Comparison of ENCODE assay signal across 17 cellular contexts in the genomic region with DNA sequence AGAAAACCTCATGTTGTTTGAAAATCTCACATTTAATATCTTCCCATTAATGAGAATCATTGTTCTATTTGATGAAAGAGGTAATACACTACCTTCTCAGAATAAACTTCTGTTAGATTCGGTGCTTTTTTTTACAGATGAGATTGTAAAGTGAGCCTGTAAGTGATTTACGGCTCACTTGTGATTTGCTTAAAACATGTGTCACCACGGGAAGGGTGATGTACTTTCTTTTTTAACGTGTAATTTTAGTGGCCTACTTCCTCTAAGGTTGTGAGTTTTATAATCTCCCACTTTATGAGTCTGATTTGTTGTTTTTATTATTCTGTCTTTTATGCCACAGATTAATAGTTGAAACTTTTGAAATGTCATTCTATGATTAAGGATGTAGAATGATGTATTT. TPM values are rescaled to one million over a fixed set of nuclear protein-coding genes. Genes with fewer than 3 reads are reported as not detected.
DNase-seq lines count a peak whose midpoint lies in the region; ATAC-seq, FAIRE-seq and TF ChIP-seq lines count a peak whose summit lies in the region.
"Had no signal": no experiment of that assay in that cellular context is flagged by ENCODE, and none has a peak within 500 bp of the region (broad histone marks: within the 10 kb centered on the region; RNA-seq: fewer than 3 reads in every experiment).

No MANE protein-coding gene starts in this region.

- H3K9me3 ChIP-seq in Peyer's patch, result no peaks in the 10 kb centered on the region

- ATAC-seq in GM18909 (IDR thresholded peaks at IDR 0.05; ENCODE audit: poor library complexity, unreplicated experiment) (peak; percentile 50), GM21529 (IDR thresholded peaks at IDR 0.05; ENCODE audit: unreplicated experiment) (no peak), HG02840 (IDR thresholded peaks at IDR 0.05; ENCODE audit: low FRiP score, unreplicated experiment) (no peak)

- H3K27ac ChIP-seq in Peyer's patch (no peak overlapping the region), caudate nucleus (ENCODE audit: low read depth, low read length) (no peak overlapping the region)
- H3K27ac ChIP-seq: dorsolateral prefrontal cortex, HL-60, skin epidermis had no signal

- DNase-seq in NAMALWA (ENCODE audit: low spot score), result peak; percentile 23
- DNase-seq in left kidney (ENCODE audit: low read depth, low spot score), result peak; percentile 38
- DNase-seq in Peyer's patch, result no peak
- DNase-seq in caudate nucleus (lab: John Stamatoyannopoulos, UW), result no peak
- DNase-seq: COR-L47; dorsolateral prefrontal cortex; NCI-H187 treated with DMSO at 0.1 percent for 48 hours; NK-92 treated with Interleukin-12 subunit alpha and Interleukin-12 subunit beta, amount 100 ng/mL, for 24 hours; nucleus accumbens; SIG-M5 had no signal

- no peaks in the 10 kb centered on the region for H3K27me3 ChIP-seq in Peyer's patch
- H3K27me3 ChIP-seq: dorsolateral prefrontal cortex had no signal

- peak; percentile 8 for FAIRE-seq in G401.6 (lab: Jason Lieb, UNC)
- FAIRE-seq: TTC549 had no signal

- no peak for TF ChIP-seq CTCF in Peyer's patch (IDR thresholded peaks at IDR 0.05)

- no peaks in the 10 kb centered on the region for H3K4me1 ChIP-seq in Peyer's patch

- no peak for TF ChIP-seq POLR2A in Peyer's patch (IDR thresholded peaks at IDR 0.05)

- H3K4me3 ChIP-seq in Peyer's patch, result no peak overlapping the region
- H3K4me3 ChIP-seq: dorsolateral prefrontal cortex, skin epidermis had no signal

- peaks cover 0 to 38% (median 0%) of the 10 kb centered on the region in 3 donors for H3K36me3 ChIP-seq in Peyer's patch

RNA-seq across cellular contexts. Expression of gene ANXA1, which starts 15.9 kb away (rescaled TPM):
- 100 to 1,000 TPM in 1 of 4 donors, 10 to 100 TPM in 3; 13.5 to 223 (median 40.3) TPM for total RNA-seq in Peyer's patch

Comparison
In these comparisons a context has a peak if more than half of its experiments do, and no peak if none do; other contexts are left out.
1. DNase-seq: peak in NAMALWA (single experiment) and left kidney (single experiment); none in Peyer's patch (0 of 3) and caudate nucleus (0 of 61).